2 cellular contexts compared by ENCODE assay signal in genomic region chr4:37538931-37539330, GRCh38.
TF ChIP-seq lines count a peak whose summit lies in the region.

No MANE protein-coding gene starts in this region.

TF ChIP-seq in GM23338, 12 proteins besides CTCF, POLR2A, EP300 and RAD21 (continued from another document):
- TF ChIP-seq REST (IDR thresholded peaks at IDR 0.05; ENCODE audit: unreplicated experiment) (no peak), POLR2AphosphoS5 (IDR thresholded peaks at IDR 0.05; ENCODE audit: low read depth) (no peak), ZNF114 (CRISPR knock-in tag; IDR thresholded peaks at IDR 0.05) (no peak), CREB1 (CRISPR knock-in tag; IDR thresholded peaks at IDR 0.05; ENCODE audit: low read depth) (no peak)

TF ChIP-seq in WTC11, 78 proteins besides CTCF, POLR2A, EP300 and RAD21 (continued from another document):
- TF ChIP-seq ZBTB21 (CRISPR knock-in tag; IDR thresholded peaks at IDR 0.05; ENCODE audit: borderline replicate concordance) (no peak), FOXP4 (CRISPR knock-in tag; IDR thresholded peaks at IDR 0.05) (no peak), USF1 (CRISPR knock-in tag; IDR thresholded peaks at IDR 0.05) (no peak), E2F1 (CRISPR knock-in tag; IDR thresholded peaks at IDR 0.05) (no peak), MLX (CRISPR knock-in tag; IDR thresholded peaks at IDR 0.05) (no peak), ZNF396 (CRISPR knock-in tag; IDR thresholded peaks at IDR 0.05; ENCODE audit: borderline replicate concordance) (no peak), ZNF425 (CRISPR knock-in tag; conservative IDR thresholded peaks at IDR 0.05) (no peak), FOXK1 (CRISPR knock-in tag; IDR thresholded peaks at IDR 0.05) (no peak), ETV6 (CRISPR knock-in tag; IDR thresholded peaks at IDR 0.05) (no peak), SMAD3 (CRISPR knock-in tag; IDR thresholded peaks at IDR 0.05; ENCODE audit: borderline replicate concordance) (no peak), ELF4 (CRISPR knock-in tag; IDR thresholded peaks at IDR 0.05; ENCODE audit: low read depth) (no peak)
